In genomic region chr19:6424190-6424938, GRCh38 we compare ENCODE assay signal across 8 cellular contexts. TPM values are rescaled to one million over a fixed set of nuclear protein-coding genes. Genes with fewer than 3 reads are reported as not detected.
DNase-seq lines count a peak whose midpoint lies in the region; ATAC-seq and TF ChIP-seq lines count a peak whose summit lies in the region.

Gene KHSRP, minus strand, starts transcription at chr19:6424811. Its CDS starts 110 bp downstream, at chr19:6424701.

- ATAC-seq in GM19395 (IDR thresholded peaks at IDR 0.05; ENCODE audit: unreplicated experiment) (no peak), GM21367 (IDR thresholded peaks at IDR 0.05; ENCODE audit: unreplicated experiment) (no peak), HG02970 (IDR thresholded peaks at IDR 0.05; ENCODE audit: low FRiP score, unreplicated experiment) (no peak)

- H2AFZ ChIP-seq in neuron (ENCODE audit: low read depth, low read length) = peak within 1 kb of the TSS; percentile 29

- H3K4me3 ChIP-seq in fibroblast of the aortic adventitia (ENCODE audit: low read depth, low read length) = peak within 1 kb of the TSS; percentile 96
- H3K4me3 ChIP-seq in neuron (ENCODE audit: low read length) = peak within 1 kb of the TSS; percentile 66

- peaks cover 33% of the 10 kb centered on the region for H3K36me3 ChIP-seq in neuron (ENCODE audit: insufficient read depth, low read length)

- H3K9me3 ChIP-seq in neuron (ENCODE audit: low read length) = no peaks in the 10 kb centered on the region

- H3K4me1 ChIP-seq in neuron (ENCODE audit: insufficient read depth, low read length) = peaks cover 21% of the 10 kb centered on the region

- H3K27me3 ChIP-seq in neuron (ENCODE audit: insufficient read depth, low read length) = no peaks in the 10 kb centered on the region

- DNase-seq in COLO668 (lab: John Stamatoyannopoulos, UW; ENCODE audit: unreplicated experiment) (peak; percentile 55), HT1080 (ENCODE audit: low read depth) (no peak), activated T-cell treated with anti-CD3 and anti-CD28 coated beads for 4 hours (peak; percentile 20), fibroblast of the aortic adventitia (ENCODE audit: low read depth) (no peak)

- no peak for TF ChIP-seq CTCF in fibroblast of the aortic adventitia (IDR thresholded peaks at IDR 0.05; ENCODE audit: insufficient read depth, low read length)

RNA-seq across cellular contexts. Expression of gene KHSRP, which starts in this region (rescaled TPM):
- 207 and 270 TPM in 2 replicates for total RNA-seq in HT1080 (2014; rRNA removed; shearing (Covaris generic))
- 276 and 335 TPM in 2 replicates for polyA plus RNA-seq in HT1080 (2015; cell fraction: cytosol; rRNA removed)
- 300 and 313 TPM in 2 replicates for polyA plus RNA-seq in HT1080 (2015; cell fraction: nucleus; rRNA removed)
- total RNA-seq in fibroblast of the aortic adventitia (ENCODE audit: low replicate concordance) = 30.4 and 86.5 TPM in 2 replicates

Comparison
In these comparisons a context has a peak if more than half of its experiments do, and no peak if none do; other contexts are left out.
1. DNase-seq: peak in COLO668 (single experiment) and activated T-cell treated with anti-CD3 and anti-CD28 coated beads for 4 hours (single experiment); none in HT1080 (single experiment) and fibroblast of the aortic adventitia (single experiment).